ENCODE assay signal across 21 cellular contexts in the genomic region with DNA sequence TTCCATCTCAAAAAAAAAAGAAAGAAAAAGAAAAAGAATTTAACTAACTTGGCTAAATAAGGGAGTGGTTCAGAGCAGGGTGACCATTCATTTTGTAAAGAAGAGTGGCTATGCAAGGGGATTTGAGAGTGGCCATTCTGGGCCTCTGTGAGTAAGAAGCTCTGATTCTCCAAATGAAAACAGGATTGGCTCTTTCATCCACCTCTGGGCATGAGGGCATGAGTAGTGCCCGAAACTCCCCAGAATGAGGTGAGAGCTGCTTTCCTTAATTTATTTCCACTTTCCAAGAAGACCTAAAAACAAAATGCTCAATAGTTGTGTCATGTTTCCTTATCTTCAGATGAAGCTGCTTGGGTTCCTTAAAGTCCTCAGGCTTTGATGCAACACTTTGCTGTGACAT.
"Had no signal": no experiment of that assay in that cellular context is flagged by ENCODE, and none has a peak within 500 bp of the region (broad histone marks: within the 10 kb centered on the region; RNA-seq: fewer than 3 reads in every experiment).

No MANE protein-coding gene starts in this region.

- H3K9ac ChIP-seq: parathyroid adenoma had no signal

- H3K27ac ChIP-seq: dorsolateral prefrontal cortex, epithelial cell of prostate, neutrophil, parathyroid adenoma, sigmoid colon had no signal

- H3K27me3 Mint-ChIP-seq: stimulated activated naive B cell treated with anti-CD40 and anti-IgM and Interleukin-4, amounts not matched to agents 10 μg/mL and 1 μg/mL and 100 μg/mL, for 72 hours had no signal

- H3K36me3 Mint-ChIP-seq: natural killer cell had no signal

- H2AFZ ChIP-seq: parathyroid adenoma had no signal

- H3K9me3 Mint-ChIP-seq: activated T-cell treated with anti-CD3 and anti-CD28 coated beads, Interleukin-2, amount 50 U/mL, for 4 hours; natural killer cell had no signal

- H3K27me3 ChIP-seq: dorsolateral prefrontal cortex, neutrophil, sigmoid colon had no signal

- H3K4me3 ChIP-seq: dorsolateral prefrontal cortex, sigmoid colon had no signal

- H3K4me3 Mint-ChIP-seq: activated T-cell treated with anti-CD3 and anti-CD28 coated beads, Interleukin-2, amount 50 U/mL, for 4 hours; natural killer cell; stimulated activated naive B cell treated with anti-CD40 and anti-IgM and Interleukin-4, amounts not matched to agents 10 μg/mL and 1 μg/mL and 100 μg/mL, for 72 hours had no signal

- ATAC-seq: activated T-cell treated with anti-CD3 and anti-CD28 coated beads, Interleukin-2, amount 50 U/mL, for 4 hours; left cardiac atrium; natural killer cell; stimulated activated naive B cell treated with anti-CD40 and anti-IgM and Interleukin-4, amounts not matched to agents 10 μg/mL and 1 μg/mL and 100 μg/mL, for 72 hours had no signal

- FAIRE-seq: islet of Langerhans, urothelium cell line had no signal

- DNase-seq: activated CD4-positive, alpha-beta T cell treated with anti-CD3 and anti-CD28 coated beads, Interleukin-2, amount 50 U/mL, for 1 hour; activated CD4-positive, CD25-positive, alpha-beta regulatory T cell treated with anti-CD3 and anti-CD28 coated beads, Interleukin-2, amount 50 U/mL, for 72 hours; activated CD8-positive, alpha-beta memory T cell treated with anti-CD3 and anti-CD28 coated beads, Interleukin-2, amount 50 U/mL, for 4 hours; activated naive CD4-positive, alpha-beta T cell treated with anti-CD3 and anti-CD28 coated beads, Interleukin-2, amount 50 U/mL, for 16 hours; activated T-cell treated with anti-CD3 and anti-CD28 coated beads, Interleukin-2, amount 50 U/mL, for 4 hours; dorsolateral prefrontal cortex; foreskin fibroblast; hippocampal formation; left cardiac atrium; mesendoderm; natural killer cell; sigmoid colon; stimulated activated CD4-positive, alpha-beta T cell treated with anti-CD3 and anti-CD28 coated beads, Interleukin-4, amount 100 ng/mL, for 4 hours; stimulated activated naive B cell treated with anti-CD40 and anti-IgM and Interleukin-4, amounts not matched to agents 10 μg/mL and 1 μg/mL and 100 μg/mL, for 72 hours; T-helper 1 cell; T-helper 9 cell had no signal

- H3K27ac Mint-ChIP-seq: natural killer cell had no signal

- H3K9me3 ChIP-seq: neutrophil, sigmoid colon had no signal

- H3K36me3 ChIP-seq: neutrophil, sigmoid colon had no signal
